Comparison of ENCODE assay signal across 8 cellular contexts in genomic region chr12:59596232-59597143, GRCh38. TPM values are rescaled to one million over a fixed set of nuclear protein-coding genes. Genes with fewer than 3 reads are reported as not detected.
A peak's percentile ranks its signal among the peaks of the same experiment; 100 is the strongest.
DNase-seq lines count a peak whose midpoint lies in the region; ATAC-seq, FAIRE-seq and TF ChIP-seq lines count a peak whose summit lies in the region.

No MANE protein-coding gene starts in this region.

- peak; percentile 16; the same call in 1 of the 2 replicates for TF ChIP-seq POLR2A in GM12892 (IDR thresholded peaks at IDR 0.05; ENCODE audit: low read depth, low read length)

- TF ChIP-seq CTCF in astrocyte of the spinal cord (IDR thresholded peaks at IDR 0.05; ENCODE audit: low read depth, low read length) = peak; percentile 1

- peak; percentile 87 for FAIRE-seq in GM12892 (lab: Jason Lieb, UNC)

- DNase-seq in GM12892 (ENCODE audit: insufficient read length) (peak; percentile 17), NCI-H146 (lab: John Stamatoyannopoulos, UW) (peak; percentile 96), T1000 (lab: John Stamatoyannopoulos, UW) (peak; percentile 99), astrocyte of the spinal cord (ENCODE audit: low read depth, low spot score) (peak; percentile 66), skeletal muscle cell (ENCODE audit: low read depth) (peak; percentile 41), MV-4-11 (lab: John Stamatoyannopoulos, UW) (no peak)

- in situ Hi-C loops in astrocyte of the spinal cord (cut with HindIII; ENCODE audit: low sequenced_read_pairs) = no loop called here

- H3K4me3 ChIP-seq in astrocyte of the spinal cord (ENCODE audit: low read depth, low read length) = peak overlapping the region; percentile 71
- H3K4me3 ChIP-seq in iPS-11a (ENCODE audit: low read depth, low read length) = peak overlapping the region; percentile 72
- peak overlapping the region; percentile 66 for H3K4me3 ChIP-seq in skeletal muscle cell (ENCODE audit: low read depth, low read length)

- ATAC-seq in HG02763 (IDR thresholded peaks at IDR 0.05; ENCODE audit: unreplicated experiment) = peak; percentile 40

RNA-seq across cellular contexts. Expression of gene SLC16A7, which starts 0.7 kb away (rescaled TPM):
- 3.8 TPM for polyA plus RNA-seq in GM12892 (2012; ENCODE audit: missing spikeins)
